In genomic region chr2:38747819-38748218, GRCh38 we compare ENCODE assay signal across 10 cellular contexts. TPM values are rescaled to one million over a fixed set of nuclear protein-coding genes. Genes with fewer than 3 reads are reported as not detected.
DNase-seq lines count a peak whose midpoint lies in the region; ATAC-seq and TF ChIP-seq lines count a peak whose summit lies in the region.
"Had no signal": no experiment of that assay in that cellular context is flagged by ENCODE, and none has a peak within 500 bp of the region (broad histone marks: within the 10 kb centered on the region; RNA-seq: fewer than 3 reads in every experiment).

No MANE protein-coding gene starts in this region.

- POLR2A ChIA-PET in activated CD4-positive, alpha-beta T cell treated with anti-CD3 and anti-CD28 coated beads for 36 hours (lab: Charles Lee): interaction anchor here (0.6 to 1.8 kb wide), 6 partner anchors 39 to 151 kb away, joined by 3 to 7 read pairs (median 4); no protein-coding TSS in a partner anchor
- POLR2A ChIA-PET in RWPE1 (lab: Yijun Ruan, JAX; ENCODE audit: low non-redundant PET): no interaction called here

- no peak for TF ChIP-seq POLR2A in Peyer's patch (IDR thresholded peaks at IDR 0.05)
- TF ChIP-seq POLR2A in transverse colon (IDR thresholded peaks at IDR 0.05): no peak

- ATAC-seq in activated CD4-positive, alpha-beta T cell treated with anti-CD3 and anti-CD28 coated beads for 36 hours: no peak

- TF ChIP-seq CTCF in RWPE1 (conservative IDR thresholded peaks at IDR 0.05; ENCODE audit: low read depth) (no peak), endodermal cell (conservative IDR thresholded peaks at IDR 0.05) (no peak), Peyer's patch (IDR thresholded peaks at IDR 0.05) (no peak), transverse colon (IDR thresholded peaks at IDR 0.05) (no peak)

- 94 to 100% methylated on average over 4 to 5 of the region's 5 CpGs for WGBS in endodermal cell (ENCODE audit: insufficient coverage in 1 of 2, insufficient read length in 1 of 2), 2 experiments
- 48 to 60% methylated on average over 5 of the region's 5 CpGs for WGBS in transverse colon (ENCODE audit: low coverage in 1 of 2), 2 donors

- no peaks in the 10 kb centered on the region for H3K27me3 Mint-ChIP-seq in activated CD4-positive, alpha-beta T cell treated with anti-CD3 and anti-CD28 coated beads for 36 hours
- H3K27me3 Mint-ChIP-seq in endodermal cell (ENCODE audit: insufficient read depth): no peaks in the 10 kb centered on the region

- peaks cover 73% of the 10 kb centered on the region for H3K4me1 Mint-ChIP-seq in activated CD4-positive, alpha-beta T cell treated with anti-CD3 and anti-CD28 coated beads for 36 hours
- H3K4me1 Mint-ChIP-seq in endodermal cell: peaks cover 42% of the 10 kb centered on the region

- no peak overlapping the region for H3K9ac ChIP-seq in endodermal cell (ENCODE audit: extremely low read depth, low read length, poor library complexity, severe bottlenecking)
- no peak overlapping the region for H3K9ac ChIP-seq in rectal smooth muscle tissue (ENCODE audit: low read length)

- peak overlapping the region; percentile 94 for H3K27ac Mint-ChIP-seq in activated CD4-positive, alpha-beta T cell treated with anti-CD3 and anti-CD28 coated beads for 36 hours
- H3K27ac Mint-ChIP-seq in endodermal cell: peak overlapping the region; percentile 81

- H3K4me3 ChIP-seq in endodermal cell (ENCODE audit: low read length) (peak overlapping the region; percentile 99), rectal smooth muscle tissue (ENCODE audit: low read length) (no peak overlapping the region), Peyer's patch (peak overlapping the region in 1 of 4 donors; percentile 95), transverse colon (no peak overlapping the region)
- H3K4me3 ChIP-seq: tibial nerve had no signal

- intact Hi-C loops in activated CD4-positive, alpha-beta T cell treated with anti-CD3 and anti-CD28 coated beads for 36 hours (cut with DNase I, micrococcal nuclease): loop anchor here in 1 of 2 experiments (10.0 kb wide), 2 partner anchors 377 to 433 kb away; partner anchors contain the start of gene SOS1
- intact Hi-C loops in transverse colon (cut with DNase I; ENCODE audit: low total_unique reads): loop anchor here (10.0 kb wide), 1 partner anchor 213 kb away; no protein-coding TSS in a partner anchor

- CTCF ChIA-PET in activated CD4-positive, alpha-beta T cell treated with anti-CD3 and anti-CD28 coated beads for 36 hours (lab: Charles Lee): interaction anchor here (0.7 to 2.8 kb wide), 8 partner anchors 13 to 211 kb away, joined by 3 to 10 read pairs (median 4); no protein-coding TSS in a partner anchor
- CTCF ChIA-PET in RWPE1 (lab: Yijun Ruan, JAX): interaction anchor here (0.6 to 0.7 kb wide), 2 partner anchors 22 to 144 kb away, joined by 4 to 7 read pairs; no protein-coding TSS in a partner anchor

- H3K9me3 Mint-ChIP-seq in activated CD4-positive, alpha-beta T cell treated with anti-CD3 and anti-CD28 coated beads for 36 hours (ENCODE audit: low read depth): no peaks in the 10 kb centered on the region
- H3K9me3 Mint-ChIP-seq in endodermal cell: no peaks in the 10 kb centered on the region

- in situ Hi-C loops in transverse colon (cut with MboI; ENCODE audit: low pct_ligation_motif_present in 1 of 4, low pct_unique_long_range_greater_than_20kb in 1 of 4, low sequenced_read_pairs in 3 of 4): loop anchor here in 2 of 4 donors (25.0 kb wide), 1 partner anchor 436 kb away; no protein-coding TSS in a partner anchor

- H3K4me3 Mint-ChIP-seq in activated CD4-positive, alpha-beta T cell treated with anti-CD3 and anti-CD28 coated beads for 36 hours: peak overlapping the region; percentile 94
- peak overlapping the region; percentile 100 for H3K4me3 Mint-ChIP-seq in endodermal cell

- no peak for DNase-seq in activated CD4-positive, alpha-beta T cell treated with anti-CD3 and anti-CD28 coated beads for 36 hours
- no peak for DNase-seq in activated CD4-positive, alpha-beta T cell treated with anti-CD3 and anti-CD28 coated beads, Interleukin-2, amount 50 U/mL, for 4 hours
- no peak for DNase-seq in RWPE1 (ENCODE audit: low spot score)
- no peak for DNase-seq in endodermal cell
- no peak for DNase-seq in Peyer's patch
- no peak for DNase-seq in transverse colon
- no peak for DNase-seq in stimulated activated CD4-positive, alpha-beta T cell treated with anti-CD3 and anti-CD28 coated beads, Interleukin-4, amount 100 ng/mL, for 24 hours
- DNase-seq: activated CD4-positive, alpha-beta T cell treated with anti-CD3 and anti-CD28 coated beads for 1 hour had no signal

- H3K27me3 ChIP-seq in endodermal cell (ENCODE audit: control insufficient read depth, insufficient read depth, low read length, poor library complexity, severe bottlenecking): no peaks in the 10 kb centered on the region
- H3K27me3 ChIP-seq in rectal smooth muscle tissue (ENCODE audit: control insufficient read depth, insufficient read depth, low read length): no peaks in the 10 kb centered on the region
- no peaks in the 10 kb centered on the region for H3K27me3 ChIP-seq in Peyer's patch
- no peaks in the 10 kb centered on the region for H3K27me3 ChIP-seq in transverse colon
- H3K27me3 ChIP-seq: tibial nerve had no signal

- peaks cover 71% of the 10 kb centered on the region for H3K36me3 ChIP-seq in endodermal cell (ENCODE audit: control insufficient read depth, insufficient read depth, low read length)
- peaks cover 37% of the 10 kb centered on the region for H3K36me3 ChIP-seq in rectal smooth muscle tissue (ENCODE audit: control insufficient read depth, insufficient read depth, low read length)
- H3K36me3 ChIP-seq in Peyer's patch: peaks cover 0 to 68% (median 0%) of the 10 kb centered on the region in 3 donors
- peaks cover 0 to 56% (median 22%) of the 10 kb centered on the region in 4 donors for H3K36me3 ChIP-seq in transverse colon

- H3K36me3 Mint-ChIP-seq in activated CD4-positive, alpha-beta T cell treated with anti-CD3 and anti-CD28 coated beads for 36 hours (ENCODE audit: low read depth): peaks cover 77% of the 10 kb centered on the region
- H3K36me3 Mint-ChIP-seq in endodermal cell (ENCODE audit: low read depth): peaks cover 74% of the 10 kb centered on the region

- H3K9me3 ChIP-seq in endodermal cell (ENCODE audit: control insufficient read depth, low read length) (no peaks in the 10 kb centered on the region), Peyer's patch (no peaks in the 10 kb centered on the region), transverse colon (no peaks in the 10 kb centered on the region)
- H3K9me3 ChIP-seq: tibial nerve had no signal

- no peak for TF ChIP-seq EP300 in transverse colon (IDR thresholded peaks at IDR 0.05; ENCODE audit: low read depth)

- peaks cover 4% of the 10 kb centered on the region for H3K4me1 ChIP-seq in endodermal cell (ENCODE audit: control insufficient read depth, insufficient read depth, low read length)
- H3K4me1 ChIP-seq in rectal smooth muscle tissue (ENCODE audit: control insufficient read depth, insufficient read depth, low read length): peaks cover 35% of the 10 kb centered on the region
- peaks cover 0 to 61% (median 4%) of the 10 kb centered on the region in 4 donors for H3K4me1 ChIP-seq in Peyer's patch
- H3K4me1 ChIP-seq in transverse colon: peaks cover 22 to 75% (median 52%) of the 10 kb centered on the region in 4 donors

- H3K27ac ChIP-seq in RWPE1: 0 out of 2 replicates have a peak overlapping the region, but pooled peaks have one; percentile 30
- H3K27ac ChIP-seq in endodermal cell (ENCODE audit: low read depth, low read length): no peak overlapping the region
- peak overlapping the region; percentile 3 for H3K27ac ChIP-seq in rectal smooth muscle tissue (ENCODE audit: low read depth, low read length)
- H3K27ac ChIP-seq in Peyer's patch: peak overlapping the region in 2 of 4 donors; percentile 4 to 20
- H3K27ac ChIP-seq in transverse colon: peak overlapping the region in 1 of 4 donors; percentile 1

RNA-seq across cellular contexts. Expression of gene SRSF7, which starts 3.3 kb away (rescaled TPM):
- total RNA-seq in activated CD4-positive, alpha-beta T cell treated with anti-CD3 and anti-CD28 coated beads for 36 hours: 100 to 1,000 TPM; 194 to 309 TPM
- total RNA-seq in endodermal cell (100 to 1,000 TPM; 306 to 332 TPM), Peyer's patch (100 to 1,000 TPM in 3 of 4 donors, 10 to 100 TPM in 1; 93.3 to 295 (median 139) TPM), transverse colon (100 to 1,000 TPM in 2 of 4 donors, 10 to 100 TPM in 2; 75.6 to 153 (median 95.0) TPM)
- 316 TPM for polyA plus RNA-seq in endodermal cell (2013, experiment 1 of 2)
- polyA plus RNA-seq in endodermal cell (2013, experiment 2 of 2): 312 TPM

RNA-seq across cellular contexts. Expression of gene GEMIN6, which starts 30.2 kb away (rescaled TPM):
- total RNA-seq in activated CD4-positive, alpha-beta T cell treated with anti-CD3 and anti-CD28 coated beads for 36 hours: 10 to 100 TPM; 28.4 to 31.6 TPM
- 10 to 100 TPM; 15.7 to 17.8 TPM for total RNA-seq in endodermal cell
- polyA plus RNA-seq in endodermal cell (2013, experiment 1 of 2): 14.4 TPM
- polyA plus RNA-seq in endodermal cell (2013, experiment 2 of 2): 12.4 TPM
- total RNA-seq in Peyer's patch: 10 to 100 TPM in 1 of 4 donors, 1 to 10 TPM in 3; 3.9 to 12.4 (median 6.8) TPM
- 1 to 10 TPM in 3 of 4 donors, not detected in 1; 1.8 to 5.9 (median 3.8) TPM for total RNA-seq in transverse colon
